29 cellular contexts compared by ENCODE assay signal in the genomic region with DNA sequence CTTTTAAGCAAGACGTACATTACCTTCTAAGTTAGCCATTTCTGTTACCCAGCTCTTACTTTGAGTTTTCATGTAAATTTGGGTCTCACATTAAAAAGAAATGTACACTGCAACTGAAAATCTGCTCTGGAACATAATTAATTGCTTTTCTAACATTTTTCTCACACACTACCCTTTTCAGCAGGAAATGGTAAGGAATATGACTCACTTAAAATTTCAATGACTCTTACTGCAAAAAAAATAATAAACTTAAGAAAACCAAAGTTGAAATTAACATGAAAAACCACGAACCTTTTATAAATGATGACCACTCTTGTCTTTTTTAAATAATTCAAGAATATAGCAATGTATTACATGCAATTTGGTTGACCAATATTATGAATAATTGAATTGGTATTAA. TPM values are rescaled to one million over a fixed set of nuclear protein-coding genes. Genes with fewer than 3 reads are reported as not detected.
DNase-seq lines count a peak whose midpoint lies in the region; ATAC-seq and TF ChIP-seq lines count a peak whose summit lies in the region.
"Had no signal": no experiment of that assay in that cellular context is flagged by ENCODE, and none has a peak within 500 bp of the region (broad histone marks: within the 10 kb centered on the region; RNA-seq: fewer than 3 reads in every experiment).

No MANE protein-coding gene starts in this region.

- WGBS in IMR-90 (ENCODE audit: extremely low coverage in 2 of 2, insufficient read length in 1 of 2), 2 experiments: no CpG with 5 or more reads among the region's 2 CpGs
- WGBS in mesenchymal stem cell: 100% methylated on average over 1 of the region's 2 CpGs

- no peak overlapping the region for H2AFZ ChIP-seq in IMR-90 (replicated peaks; ENCODE audit: low read length, poor library complexity)
- no peak overlapping the region for H2AFZ ChIP-seq in mesenchymal stem cell (ENCODE audit: low read depth, low read length)
- H2AFZ ChIP-seq: neural progenitor cell had no signal

- H3K14ac ChIP-seq in IMR-90 (replicated peaks; ENCODE audit: low read depth, low read length) (no peak overlapping the region), mesenchymal stem cell (ENCODE audit: low read length in 2 of 2) (no peak overlapping the region)

- in situ Hi-C loops in IMR-90 (cut with MboI; ENCODE audit: low sequenced_read_pairs): no loop called here

- H3K9ac ChIP-seq in IMR-90 (ENCODE audit: low read depth, low read length) (no peak overlapping the region), mesenchymal stem cell (ENCODE audit: low read length) (no peak overlapping the region)
- H3K9ac ChIP-seq: neural progenitor cell had no signal

- H2BK120ac ChIP-seq in IMR-90 (ENCODE audit: low read depth, low read length) (no peak overlapping the region), mesenchymal stem cell (ENCODE audit: low read depth, low read length) (no peak overlapping the region)

- H3K4me1 Mint-ChIP-seq in chondrocyte (ENCODE audit: low read depth): peaks cover 26% of the 10 kb centered on the region
- H3K4me1 Mint-ChIP-seq: H9, neural progenitor cell had no signal

- no peaks in the 10 kb centered on the region for H4K20me1 ChIP-seq in IMR-90 (ENCODE audit: insufficient read depth, low read length)

- H3K18ac ChIP-seq in IMR-90 (ENCODE audit: low read depth, low read length) (no peak overlapping the region), mesenchymal stem cell (ENCODE audit: low read depth in 1 of 2, low read length in 2 of 2) (no peak overlapping the region)

- peaks cover 2% of the 10 kb centered on the region; the same call in 1 of the 2 replicates for H3K4me1 ChIP-seq in IMR-90 (ENCODE audit: control insufficient read depth, insufficient read depth, low read length)
- H3K4me1 ChIP-seq in mesenchymal stem cell (ENCODE audit: control insufficient read depth, insufficient read depth, low read depth, low read length): no peaks in the 10 kb centered on the region
- H3K4me1 ChIP-seq in right atrium auricular region: no peaks in the 10 kb centered on the region
- H3K4me1 ChIP-seq: left ventricle myocardium inferior, neural progenitor cell, pancreas, SJCRH30, spleen, transverse colon had no signal

- H3K9me3 Mint-ChIP-seq in chondrocyte (ENCODE audit: low read depth): no peaks in the 10 kb centered on the region
- H3K9me3 Mint-ChIP-seq: H9, neural progenitor cell had no signal

- no peak for TF ChIP-seq RAD21 in IMR-90 (IDR thresholded peaks at IDR 0.05; ENCODE audit: low read length)

- no peaks in the 10 kb centered on the region for H3K9me3 ChIP-seq in IMR-90 (ENCODE audit: control insufficient read depth, insufficient read depth, low read length)
- no peaks in the 10 kb centered on the region for H3K9me3 ChIP-seq in mesenchymal stem cell (ENCODE audit: control insufficient read depth, low read length)
- no peaks in the 10 kb centered on the region for H3K9me3 ChIP-seq in right atrium auricular region
- H3K9me3 ChIP-seq: left ventricle myocardium inferior, pancreas, SJCRH30, spleen, transverse colon had no signal

- H3K27me3 ChIP-seq in BJ (ENCODE audit: control insufficient read depth, insufficient read depth, low read length): no peaks in the 10 kb centered on the region
- H3K27me3 ChIP-seq in IMR-90 (ENCODE audit: control insufficient read depth, insufficient read depth, low read length): no peaks in the 10 kb centered on the region
- H3K27me3 ChIP-seq in mesenchymal stem cell (ENCODE audit: control insufficient read depth in 1 of 2, insufficient read depth in 1 of 2, low read length in 2 of 2): peaks cover 0 to 3% of the 10 kb centered on the region in 2 experiments
- H3K27me3 ChIP-seq in right atrium auricular region: no peaks in the 10 kb centered on the region
- H3K27me3 ChIP-seq: neural progenitor cell, SJCRH30 had no signal

- no peak overlapping the region for H3K4ac ChIP-seq in IMR-90 (ENCODE audit: low read depth, low read length)
- no peak overlapping the region for H3K4ac ChIP-seq in mesenchymal stem cell (ENCODE audit: low read depth in 1 of 2, low read length in 2 of 2)

- CTCF ChIA-PET in BJ (lab: Yijun Ruan, JAX): interaction anchor here (2.4 kb wide), 1 partner anchor 15 kb away, joined by 9 read pairs; no protein-coding TSS in a partner anchor
- CTCF ChIA-PET in IMR-90 (lab: Yijun Ruan, JAX): interaction anchor here (0.6 to 1.0 kb wide), 2 partner anchors 14 to 305 kb away, joined by 3 to 4 read pairs; no protein-coding TSS in a partner anchor

- H2BK5ac ChIP-seq in IMR-90 (ENCODE audit: low read depth, low read length, poor library complexity, severe bottlenecking) (no peak overlapping the region), mesenchymal stem cell (ENCODE audit: low read depth, low read length, poor library complexity, severe bottlenecking) (no peak overlapping the region)

- H3K36me3 ChIP-seq in BJ (ENCODE audit: control insufficient read depth, insufficient read depth, low read length): no peaks in the 10 kb centered on the region
- no peaks in the 10 kb centered on the region for H3K36me3 ChIP-seq in IMR-90 (ENCODE audit: control insufficient read depth, insufficient read depth, low read length)
- no peaks in the 10 kb centered on the region for H3K36me3 ChIP-seq in mesenchymal stem cell (ENCODE audit: control insufficient read depth in 1 of 2, insufficient read depth in 2 of 2, low read depth in 1 of 2, low read length in 2 of 2)
- H3K36me3 ChIP-seq in right atrium auricular region: no peaks in the 10 kb centered on the region
- H3K36me3 ChIP-seq: left ventricle myocardium inferior, neural progenitor cell, pancreas, SJCRH30, spleen, transverse colon, WERI-Rb-1 had no signal

- no peak overlapping the region for H3K56ac ChIP-seq in IMR-90 (ENCODE audit: extremely low read depth, insufficient read depth, low read length)

- H3K36me3 Mint-ChIP-seq in chondrocyte (ENCODE audit: low read depth): no peaks in the 10 kb centered on the region
- H3K36me3 Mint-ChIP-seq: activated naive CD8-positive, alpha-beta T cell; neural progenitor cell had no signal

- ATAC-seq in IMR-90 (ENCODE audit: low read depth) (peak; percentile 56; the same call in 1 of the 2 replicates), HG03432 (IDR thresholded peaks at IDR 0.05; ENCODE audit: unreplicated experiment) (no peak)
- ATAC-seq: pancreas had no signal

- no peak overlapping the region for H4K91ac ChIP-seq in IMR-90 (ENCODE audit: insufficient read depth, low read depth, low read length)
- no peak overlapping the region for H4K91ac ChIP-seq in mesenchymal stem cell (ENCODE audit: low read length)

- no peak overlapping the region for H3K4me3 Mint-ChIP-seq in chondrocyte (ENCODE audit: unreplicated experiment)
- H3K4me3 Mint-ChIP-seq: activated naive CD8-positive, alpha-beta T cell; H9; neural progenitor cell had no signal

- no peak overlapping the region for H2BK15ac ChIP-seq in IMR-90 (ENCODE audit: low read depth, low read length)
- H2BK15ac ChIP-seq in mesenchymal stem cell (ENCODE audit: low read depth, poor library complexity, severe bottlenecking): no peak overlapping the region

- no TSS peak for BruUV-seq in IMR-90 (replicated peaks; lab: Mats Ljungman, UMichigan)

- H3K9me1 ChIP-seq in IMR-90 (ENCODE audit: insufficient read depth, low read length): no peaks in the 10 kb centered on the region

- H3K4me2 ChIP-seq in IMR-90 (ENCODE audit: low read depth, low read length) (peak overlapping the region; percentile 59; the same call in 1 of the 2 replicates), mesenchymal stem cell (ENCODE audit: low read length, poor library complexity, severe bottlenecking) (no peak overlapping the region)
- H3K4me2 ChIP-seq: neural progenitor cell had no signal

- H3K27ac Mint-ChIP-seq in chondrocyte (ENCODE audit: unreplicated experiment): peak overlapping the region; percentile 68
- H3K27ac Mint-ChIP-seq: activated naive CD8-positive, alpha-beta T cell; H9; neural progenitor cell had no signal

- TF ChIP-seq CTCF in BJ (IDR thresholded peaks at IDR 0.05; ENCODE audit: insufficient read depth, low read depth, low read length) (no peak), IMR-90 (conservative IDR thresholded peaks at IDR 0.05; ENCODE audit: low read depth, low read length) (no peak), chondrocyte (IDR thresholded peaks at IDR 0.05) (no peak), right atrium auricular region (IDR thresholded peaks at IDR 0.05) (no peak), coronary artery (IDR thresholded peaks at IDR 0.05) (no peak)

- H2AK9ac ChIP-seq in IMR-90 (replicated peaks; ENCODE audit: low read depth, low read length, poor library complexity): no peak overlapping the region

- H2AK5ac ChIP-seq in IMR-90 (ENCODE audit: low read depth, low read length): no peak overlapping the region
- no peak overlapping the region for H2AK5ac ChIP-seq in mesenchymal stem cell (ENCODE audit: low read length, severe bottlenecking)

- no peaks in the 10 kb centered on the region for H3K79me1 ChIP-seq in IMR-90 (ENCODE audit: low read depth in 1 of 2, low read length in 2 of 2)
- H3K79me1 ChIP-seq in mesenchymal stem cell (replicated peaks; ENCODE audit: low read length, poor library complexity, severe bottlenecking): no peaks in the 10 kb centered on the region

- no peak overlapping the region for H2BK12ac ChIP-seq in mesenchymal stem cell (ENCODE audit: low read length in 2 of 2)

- peak; percentile 21 for DNase-seq in BJ (ENCODE audit: low read depth)
- DNase-seq in IMR-90: peak; percentile 61
- DNase-seq in chondrocyte (ENCODE audit: low spot score): no peak
- peak; percentile 11 for DNase-seq in mesenchymal stem cell
- no peak for DNase-seq in islet precursor cell
- no peak for DNase-seq in right atrium auricular region (ENCODE audit: low spot score)
- DNase-seq in coronary artery (ENCODE audit: low spot score): no peak
- DNase-seq: activated CD4-positive, alpha-beta T cell treated with anti-CD3 and anti-CD28 coated beads for 4 hours; anterior cingulate cortex; C1 segment of cervical spinal cord; central memory CD4-positive, alpha-beta T cell; dorsolateral prefrontal cortex; H9; left ventricle myocardium inferior; mesendoderm; NCI-H1092; NCI-H1694 treated with DMSO at 0.1 percent for 48 hours; NCI-H82; pancreas; SJCRH30; spleen; stimulated activated CD4-positive, alpha-beta T cell treated with anti-CD3 and anti-CD28 coated beads, Interleukin-4, amount 100 ng/mL, for 24 hours; T1000; transverse colon; WERI-Rb-1 had no signal

- POLR2A ChIA-PET in BJ (lab: Charles Lee): no interaction called here
- POLR2A ChIA-PET in IMR-90 (lab: Charles Lee; ENCODE audit: unreplicated experiment): no interaction called here

- H4K5ac ChIP-seq in IMR-90 (ENCODE audit: low read depth, low read length): no peak overlapping the region

- H4K8ac ChIP-seq in IMR-90 (ENCODE audit: low read depth in 2 of 2, low read length in 2 of 2) (no peak overlapping the region; a peak in 1 of 4 replicates), mesenchymal stem cell (ENCODE audit: low read length) (no peak overlapping the region)

- dilution Hi-C loops in IMR-90 (cut with HindIII; ENCODE audit: low sequenced_read_pairs, unreplicated experiment): no loop called here

- H3K27me3 Mint-ChIP-seq in chondrocyte (ENCODE audit: low read depth): no peaks in the 10 kb centered on the region

- H3K27ac ChIP-seq in IMR-90 (ENCODE audit: insufficient read depth, low read length) (no peak overlapping the region), mesenchymal stem cell (ENCODE audit: low read length, poor library complexity, severe bottlenecking) (no peak overlapping the region), right atrium auricular region (no peak overlapping the region), coronary artery (no peak overlapping the region)
- H3K27ac ChIP-seq: dorsolateral prefrontal cortex, left ventricle myocardium inferior, neural progenitor cell, pancreas, SJCRH30, spleen, transverse colon, WERI-Rb-1 had no signal

- H3K23ac ChIP-seq in IMR-90 (ENCODE audit: low read depth, low read length): no peak overlapping the region
- H3K23ac ChIP-seq in mesenchymal stem cell (ENCODE audit: low read length in 2 of 2): no peak overlapping the region

- no peak overlapping the region for H2BK20ac ChIP-seq in IMR-90 (ENCODE audit: low read depth, low read length)

- TF ChIP-seq POLR2A in IMR-90 (IDR thresholded peaks at IDR 0.05; ENCODE audit: low read depth, low read length): no peak

- H3K4me3 ChIP-seq in BJ (ENCODE audit: low read depth, low read length): no peak overlapping the region
- no peak overlapping the region for H3K4me3 ChIP-seq in IMR-90 (ENCODE audit: insufficient read depth, low read depth, low read length)
- H3K4me3 ChIP-seq in mesenchymal stem cell (ENCODE audit: insufficient read depth in 1 of 2, low read depth in 1 of 2, low read length in 2 of 2): no peak overlapping the region
- H3K4me3 ChIP-seq in right atrium auricular region: no peak overlapping the region
- H3K4me3 ChIP-seq in coronary artery: no peak overlapping the region
- H3K4me3 ChIP-seq: dorsolateral prefrontal cortex, left ventricle myocardium inferior, neural progenitor cell, pancreas, SJCRH30, spleen, transverse colon had no signal

- intact Hi-C loops in IMR-90 (cut with micrococcal nuclease): no loop called here

RNA-seq across cellular contexts. Expression of a gene that starts 1.3 kb away (rescaled TPM):
- polyA plus RNA-seq in BJ (2011; rRNA removed): 2.5 and 2.6 TPM in 2 replicates
- polyA minus RNA-seq in BJ (2011; rRNA and poly(A)+ RNA removed): not detected in 2 replicates
- total RNA-seq in IMR-90 (2012; rRNA removed): not detected in 2 replicates
- 0.15 and 0.17 TPM in 2 replicates for polyA plus RNA-seq in IMR-90 (2012; rRNA removed)
- polyA plus RNA-seq in IMR-90 (2012; cell fraction: cytosol; rRNA removed): 0.13 and 0.24 TPM in 2 replicates
- 0.16 TPM in 1 of 2 replicates, not detected in the other for polyA plus RNA-seq in IMR-90 (2012; cell fraction: nucleus; rRNA removed; ENCODE audit: low replicate concordance)
- total RNA-seq in chondrocyte: 1.3 TPM in 1 of 3 replicates, not detected in the others
- 0.04 TPM for polyA plus RNA-seq in mesenchymal stem cell (2013, experiment 1 of 2)
- polyA plus RNA-seq in mesenchymal stem cell (2013, experiment 2 of 2): 0.08 TPM
- under 1 TPM in 1 of 2 donors, not detected in 1; 0.52 TPM for total RNA-seq in right atrium auricular region
- total RNA-seq: H9, left ventricle myocardium inferior, RPMI7951, SJCRH30, spleen, transverse colon had no signal
- polyA plus RNA-seq: pancreas, spleen had no signal

Comparison
In these comparisons a context has a peak if more than half of its experiments do, and no peak if none do; other contexts are left out.
1. DNase-seq: peak in BJ (single experiment), IMR-90 (single experiment) and mesenchymal stem cell (single experiment); none in chondrocyte (single experiment), islet precursor cell (single experiment), right atrium auricular region (single experiment) and coronary artery (single experiment).